14 cellular contexts compared by ENCODE assay signal in the genomic region with DNA sequence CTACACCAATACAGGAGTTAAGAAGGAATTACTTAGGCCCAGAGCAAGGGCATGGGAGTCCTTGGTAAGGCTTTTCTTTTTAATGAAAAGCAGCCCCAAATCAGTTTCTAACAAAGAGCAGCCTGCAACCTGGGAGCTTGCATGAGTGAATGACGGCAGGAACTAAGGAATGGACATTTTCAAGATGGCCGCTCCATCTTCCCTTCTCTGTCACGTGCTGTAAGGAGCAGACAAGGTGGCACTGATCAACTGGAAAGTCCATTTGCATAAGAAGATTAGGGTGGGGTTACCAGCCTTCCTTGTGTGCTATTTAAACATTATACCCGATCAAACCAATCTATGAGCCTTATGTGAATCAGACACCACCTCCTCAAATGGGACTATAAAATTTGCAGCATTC. TPM values are rescaled to one million over a fixed set of nuclear protein-coding genes. Genes with fewer than 3 reads are reported as not detected.
A peak's percentile ranks its signal among the peaks of the same experiment; 100 is the strongest.
DNase-seq lines count a peak whose midpoint lies in the region; ATAC-seq and TF ChIP-seq lines count a peak whose summit lies in the region.
"Had no signal": no experiment of that assay in that cellular context is flagged by ENCODE, and none has a peak within 500 bp of the region (broad histone marks: within the 10 kb centered on the region; RNA-seq: fewer than 3 reads in every experiment).

No MANE protein-coding gene starts in this region.

- no peak overlapping the region for H3K9ac ChIP-seq in BLaER1 treated with 17β-estradiol and CSF1 and Interleukin-3, amounts not matched to agents 10 nM and 100 nM
- H3K9ac ChIP-seq in Karpas-422 (ENCODE audit: low read length) (no peak overlapping the region), neural progenitor cell (no peak overlapping the region)

- H3K4me3 ChIP-seq in BLaER1 treated with 17β-estradiol and CSF1 and Interleukin-3, amounts not matched to agents 10 nM and 100 nM, result no peak overlapping the region
- H3K4me3 ChIP-seq in Karpas-422 (ENCODE audit: low read length), result no peak overlapping the region
- no peak overlapping the region for H3K4me3 ChIP-seq in neural progenitor cell
- no peak overlapping the region for H3K4me3 ChIP-seq in uterus
- H3K4me3 ChIP-seq: GM23338 had no signal

- H2AFZ ChIP-seq in Karpas-422 (ENCODE audit: low read length), result peak overlapping the region; percentile 28; the same call in 1 of the 2 replicates
- H2AFZ ChIP-seq in neural progenitor cell (replicated peaks), result peak overlapping the region; percentile 86
- H2AFZ ChIP-seq: GM23338 had no signal

- no peaks in the 10 kb centered on the region for H3K9me3 Mint-ChIP-seq in activated CD8-positive, alpha-beta T cell treated with anti-CD3 and anti-CD28 coated beads, Interleukin-2, amount 10 ng/mL, durations not matched to agents 7 days and 5 days (ENCODE audit: insufficient read depth)
- no peaks in the 10 kb centered on the region for H3K9me3 Mint-ChIP-seq in activated CD8-positive, alpha-beta T cell treated with anti-CD3 and anti-CD28 coated beads for 36 hours
- H3K9me3 Mint-ChIP-seq in neural progenitor cell, result peaks cover 2% of the 10 kb centered on the region
- H3K9me3 Mint-ChIP-seq: CD4-positive, alpha-beta T cell had no signal

- H3F3A ChIP-seq in neural progenitor cell (ENCODE audit: low read depth), result no peaks in the 10 kb centered on the region

- H4K20me1 ChIP-seq in BLaER1 treated with 17β-estradiol and CSF1 and Interleukin-3, amounts not matched to agents 10 nM and 100 nM, result no peaks in the 10 kb centered on the region
- H4K20me1 ChIP-seq in Karpas-422 (ENCODE audit: insufficient read depth, low read depth, low read length) (no peaks in the 10 kb centered on the region), neural progenitor cell (ENCODE audit: low read depth) (no peaks in the 10 kb centered on the region)

- peaks cover 13% of the 10 kb centered on the region for H3K27me3 Mint-ChIP-seq in activated CD8-positive, alpha-beta T cell treated with anti-CD3 and anti-CD28 coated beads, Interleukin-2, amount 10 ng/mL, durations not matched to agents 7 days and 5 days (ENCODE audit: low read depth)
- H3K27me3 Mint-ChIP-seq in activated CD8-positive, alpha-beta T cell treated with anti-CD3 and anti-CD28 coated beads for 36 hours, result peaks cover 14% of the 10 kb centered on the region
- peaks cover 3% of the 10 kb centered on the region for H3K27me3 Mint-ChIP-seq in neural progenitor cell (ENCODE audit: insufficient read depth, low read depth)

- peaks cover 0 to 7% (median 0%) of the 10 kb centered on the region in 11 experiments; a peak in 1 of 22 replicates for H3K36me3 ChIP-seq in BLaER1 treated with 17β-estradiol and CSF1 and Interleukin-3, amounts not matched to agents 10 nM and 100 nM
- H3K36me3 ChIP-seq in Karpas-422 (ENCODE audit: insufficient read depth, low read length), result no peaks in the 10 kb centered on the region
- H3K36me3 ChIP-seq in neural progenitor cell, result no peaks in the 10 kb centered on the region
- H3K36me3 ChIP-seq in uterus, result no peaks in the 10 kb centered on the region
- H3K36me3 ChIP-seq: BE2C had no signal

- H3K4me3 Mint-ChIP-seq in activated CD8-positive, alpha-beta T cell treated with anti-CD3 and anti-CD28 coated beads, Interleukin-2, amount 10 ng/mL, durations not matched to agents 7 days and 5 days, result no peak overlapping the region
- no peak overlapping the region for H3K4me3 Mint-ChIP-seq in activated CD8-positive, alpha-beta T cell treated with anti-CD3 and anti-CD28 coated beads for 36 hours
- no peak overlapping the region for H3K4me3 Mint-ChIP-seq in neural progenitor cell
- H3K4me3 Mint-ChIP-seq: CD4-positive, alpha-beta T cell; GM23338; H9; IgD-negative memory B cell had no signal

- CTCF ChIA-PET in activated CD8-positive, alpha-beta T cell treated with anti-CD3 and anti-CD28 coated beads, Interleukin-2, amount 10 ng/mL, durations not matched to agents 7 days and 5 days (lab: Charles Lee), result interaction anchor here (3.1 kb wide), 1 partner anchor 12 kb away, joined by 20 read pairs; no protein-coding TSS in a partner anchor
- CTCF ChIA-PET in activated CD8-positive, alpha-beta T cell treated with anti-CD3 and anti-CD28 coated beads for 36 hours (lab: Charles Lee), result no interaction called here

- ATAC-seq in activated CD8-positive, alpha-beta T cell treated with anti-CD3 and anti-CD28 coated beads, Interleukin-2, amount 10 ng/mL, durations not matched to agents 7 days and 5 days, result no peak
- no peak for ATAC-seq in activated CD8-positive, alpha-beta T cell treated with anti-CD3 and anti-CD28 coated beads for 36 hours
- ATAC-seq: GM23338 had no signal

- POLR2A ChIA-PET in activated CD8-positive, alpha-beta T cell treated with anti-CD3 and anti-CD28 coated beads, Interleukin-2, amount 10 ng/mL, durations not matched to agents 7 days and 5 days (lab: Charles Lee), result no interaction called here
- POLR2A ChIA-PET in activated CD8-positive, alpha-beta T cell treated with anti-CD3 and anti-CD28 coated beads for 36 hours (lab: Charles Lee), result no interaction called here

- no peak for TF ChIP-seq CTCF in activated CD8-positive, alpha-beta T cell treated with anti-CD3 and anti-CD28 coated beads for 36 hours (IDR thresholded peaks at IDR 0.05)
- TF ChIP-seq CTCF in neural progenitor cell (IDR thresholded peaks at IDR 0.05) (no peak), uterus (IDR thresholded peaks at IDR 0.05) (no peak)

- no peak for DNase-seq in activated CD8-positive, alpha-beta T cell treated with anti-CD3 and anti-CD28 coated beads, Interleukin-2, amount 10 ng/mL, durations not matched to agents 7 days and 5 days
- no peak for DNase-seq in activated CD8-positive, alpha-beta T cell treated with anti-CD3 and anti-CD28 coated beads for 36 hours
- DNase-seq in Karpas-422 (peak; percentile 55), neural progenitor cell (ENCODE audit: low spot score) (no peak), uterus (no peak)
- DNase-seq: ACHN; BE2C; Caco-2; CD4-positive, alpha-beta T cell; H9 had no signal

- no peaks in the 10 kb centered on the region for H3K79me2 ChIP-seq in Karpas-422 (ENCODE audit: low read length)
- no peaks in the 10 kb centered on the region for H3K79me2 ChIP-seq in neural progenitor cell (ENCODE audit: low read depth)

- peaks cover 1 to 86% (median 61%) of the 10 kb centered on the region in 10 experiments; a peak in 19 of 20 replicates for H3K4me1 ChIP-seq in BLaER1 treated with 17β-estradiol and CSF1 and Interleukin-3, amounts not matched to agents 10 nM and 100 nM
- H3K4me1 ChIP-seq in Karpas-422 (ENCODE audit: low read length), result peaks cover 11% of the 10 kb centered on the region
- no peaks in the 10 kb centered on the region for H3K4me1 ChIP-seq in neural progenitor cell
- H3K4me1 ChIP-seq in uterus, result no peaks in the 10 kb centered on the region
- H3K4me1 ChIP-seq: BE2C, Caco-2 had no signal

- no peaks in the 10 kb centered on the region for H3K9me2 ChIP-seq in Karpas-422 (replicated peaks; ENCODE audit: insufficient read depth, low read length)

- intact Hi-C loops in activated CD8-positive, alpha-beta T cell treated with anti-CD3 and anti-CD28 coated beads for 36 hours (cut with micrococcal nuclease), result no loop called here
- intact Hi-C loops in uterus (cut with DNase I; ENCODE audit: low total_unique reads), result no loop called here

- H3K36me3 Mint-ChIP-seq in activated CD8-positive, alpha-beta T cell treated with anti-CD3 and anti-CD28 coated beads, Interleukin-2, amount 10 ng/mL, durations not matched to agents 7 days and 5 days (ENCODE audit: low read depth), result peaks cover 16% of the 10 kb centered on the region
- H3K36me3 Mint-ChIP-seq in activated CD8-positive, alpha-beta T cell treated with anti-CD3 and anti-CD28 coated beads for 36 hours (ENCODE audit: low read depth), result no peaks in the 10 kb centered on the region
- no peaks in the 10 kb centered on the region for H3K36me3 Mint-ChIP-seq in neural progenitor cell

- H3K9me3 ChIP-seq in BLaER1 treated with 17β-estradiol and CSF1 and Interleukin-3, amounts not matched to agents 10 nM and 100 nM (replicated peaks in 1 of 11), result peaks cover 11 to 43% (median 15%) of the 10 kb centered on the region in 11 experiments
- H3K9me3 ChIP-seq in Karpas-422 (ENCODE audit: low read length) (no peaks in the 10 kb centered on the region; the same call in 1 of the 2 replicates), neural progenitor cell (ENCODE audit: low read depth) (no peaks in the 10 kb centered on the region), uterus (no peaks in the 10 kb centered on the region)
- H3K9me3 ChIP-seq: BE2C, Caco-2 had no signal

- H3K27ac ChIP-seq in BLaER1 treated with 17β-estradiol and CSF1 and Interleukin-3, amounts not matched to agents 10 nM and 100 nM, result peak overlapping the region in 6 of 11 experiments; percentile 1 to 91 (median 54); a peak in 7 of 22 replicates
- H3K27ac ChIP-seq in Karpas-422 (ENCODE audit: low read length), result no peak overlapping the region
- H3K27ac ChIP-seq in neural progenitor cell, result no peak overlapping the region
- H3K27ac ChIP-seq in uterus, result no peak overlapping the region
- H3K27ac ChIP-seq: C4-2B had no signal

- H3K27ac Mint-ChIP-seq in activated CD8-positive, alpha-beta T cell treated with anti-CD3 and anti-CD28 coated beads, Interleukin-2, amount 10 ng/mL, durations not matched to agents 7 days and 5 days, result peak overlapping the region; percentile 2
- H3K27ac Mint-ChIP-seq in activated CD8-positive, alpha-beta T cell treated with anti-CD3 and anti-CD28 coated beads for 36 hours, result no peak overlapping the region
- H3K27ac Mint-ChIP-seq in neural progenitor cell, result no peak overlapping the region
- H3K27ac Mint-ChIP-seq: CD4-positive, alpha-beta T cell; GM23338; H9; IgD-negative memory B cell had no signal

- H3K27me3 ChIP-seq in BLaER1 treated with 17β-estradiol and CSF1 and Interleukin-3, amounts not matched to agents 10 nM and 100 nM, result no peaks in the 10 kb centered on the region
- H3K27me3 ChIP-seq in Karpas-422 (ENCODE audit: low read length) (no peaks in the 10 kb centered on the region), neural progenitor cell (no peaks in the 10 kb centered on the region), uterus (no peaks in the 10 kb centered on the region)

- H3K4me2 ChIP-seq in BLaER1 treated with 17β-estradiol and CSF1 and Interleukin-3, amounts not matched to agents 10 nM and 100 nM, result peak overlapping the region in 6 of 11 experiments; percentile 10 to 85 (median 61); a peak in 7 of 22 replicates
- H3K4me2 ChIP-seq in Karpas-422 (ENCODE audit: low read depth, low read length, poor library complexity, severe bottlenecking) (no peak overlapping the region), neural progenitor cell (no peak overlapping the region)
- H3K4me2 ChIP-seq: GM23338 had no signal

- TF ChIP-seq POLR2A in uterus (IDR thresholded peaks at IDR 0.05), result no peak

- H3K4me1 Mint-ChIP-seq in activated CD8-positive, alpha-beta T cell treated with anti-CD3 and anti-CD28 coated beads, Interleukin-2, amount 10 ng/mL, durations not matched to agents 7 days and 5 days (ENCODE audit: low read depth), result peaks cover 77% of the 10 kb centered on the region
- H3K4me1 Mint-ChIP-seq in activated CD8-positive, alpha-beta T cell treated with anti-CD3 and anti-CD28 coated beads for 36 hours (ENCODE audit: low read depth), result peaks cover 8% of the 10 kb centered on the region
- no peaks in the 10 kb centered on the region for H3K4me1 Mint-ChIP-seq in neural progenitor cell
- H3K4me1 Mint-ChIP-seq: GM23338, IgD-negative memory B cell had no signal

RNA-seq across cellular contexts. Expression of gene SIGLECL1, which starts 2.9 kb away (rescaled TPM):
- total RNA-seq in activated CD8-positive, alpha-beta T cell treated with anti-CD3 and anti-CD28 coated beads, Interleukin-2, amount 10 ng/mL, durations not matched to agents 7 days and 5 days, result not detected
- not detected for total RNA-seq in activated CD8-positive, alpha-beta T cell treated with anti-CD3 and anti-CD28 coated beads for 36 hours
- not detected in 2 replicates for total RNA-seq in Karpas-422 (2014; rRNA removed; shearing (Covaris generic); ENCODE audit: low replicate concordance)
- not detected in 2 replicates for total RNA-seq in neural progenitor cell (ENCODE audit: low replicate concordance)
- total RNA-seq in uterus, result under 1 TPM in 1 of 4 donors, not detected in 3; 0.55 TPM
- total RNA-seq: Caco-2; CD4-positive, alpha-beta T cell; GM23338; H9 had no signal

RNA-seq across cellular contexts. Expression of gene CD33, which starts 23.1 kb away (rescaled TPM):
- 1 to 10 TPM; 2.3 to 4.0 TPM for total RNA-seq in activated CD8-positive, alpha-beta T cell treated with anti-CD3 and anti-CD28 coated beads, Interleukin-2, amount 10 ng/mL, durations not matched to agents 7 days and 5 days
- total RNA-seq in activated CD8-positive, alpha-beta T cell treated with anti-CD3 and anti-CD28 coated beads for 36 hours, result under 1 TPM in 1 of 2 experiments, not detected in 1; 0.54 TPM
- 18.1 and 19.3 TPM in 2 replicates for total RNA-seq in Karpas-422 (2014; rRNA removed; shearing (Covaris generic); ENCODE audit: low replicate concordance)
- total RNA-seq in neural progenitor cell (ENCODE audit: low replicate concordance) (not detected in 2 replicates), uterus (1 to 10 TPM in 2 of 4 donors, under 1 TPM in 1, not detected in 1; 0.26 to 3.3 (median 3.0) TPM)
- total RNA-seq: Caco-2 had no signal

Comparison
In these comparisons a context has a peak if more than half of its experiments do, and no peak if none do; other contexts are left out.
1. H3K27ac ChIP-seq: peak in BLaER1 treated with 17β-estradiol and CSF1 and Interleukin-3, amounts not matched to agents 10 nM and 100 nM (6 of 11); none in Karpas-422 (single experiment), neural progenitor cell (single experiment) and uterus (0 of 2).
2. H3K4me2 ChIP-seq: peak in BLaER1 treated with 17β-estradiol and CSF1 and Interleukin-3, amounts not matched to agents 10 nM and 100 nM (6 of 11); none in Karpas-422 (single experiment) and neural progenitor cell (single experiment).